ENCODE assay signal across 19 cellular contexts in the genomic region with DNA sequence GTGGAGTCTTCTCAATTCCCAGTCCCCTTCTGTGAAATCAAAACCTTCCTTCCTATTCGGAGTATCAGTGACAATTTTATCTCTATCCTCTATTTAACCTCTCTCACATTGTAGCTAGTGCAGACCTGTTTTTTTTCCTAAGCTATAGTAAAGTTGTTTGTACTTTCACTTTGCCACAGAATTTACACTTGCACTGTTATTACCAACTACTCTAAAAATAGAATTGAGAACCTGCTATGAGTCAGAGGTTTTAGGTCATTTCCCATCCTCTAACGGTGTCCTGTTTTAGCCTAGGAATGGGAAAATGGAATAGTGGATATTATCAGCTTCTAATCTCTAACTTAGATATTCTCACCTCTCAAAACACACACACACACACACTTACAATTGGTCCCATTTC.
DNase-seq lines count a peak whose midpoint lies in the region; ATAC-seq, FAIRE-seq and TF ChIP-seq lines count a peak whose summit lies in the region.
"Had no signal": no experiment of that assay in that cellular context is flagged by ENCODE, and none has a peak within 500 bp of the region (broad histone marks: within the 10 kb centered on the region; RNA-seq: fewer than 3 reads in every experiment).

No MANE protein-coding gene starts in this region.

- no peak for TF ChIP-seq CTCF in OCI-LY3 (IDR thresholded peaks at IDR 0.05; ENCODE audit: low read depth, low read length)
- no peak for TF ChIP-seq CTCF in fibroblast of villous mesenchyme (IDR thresholded peaks at IDR 0.05; ENCODE audit: insufficient read depth, low read depth, low read length)
- no peak for TF ChIP-seq CTCF in tibial artery (IDR thresholded peaks at IDR 0.05)

- no peak for DNase-seq in H54 (ENCODE audit: insufficient read length, low spot score)
- DNase-seq in fibroblast of villous mesenchyme (ENCODE audit: low read depth), result peak; percentile 5
- DNase-seq in tibial artery, result no peak
- no peak for DNase-seq in activated CD8-positive, alpha-beta memory T cell treated with anti-CD3 and anti-CD28 coated beads, Interleukin-2, amount 50 U/mL, for 4 hours
- no peak for DNase-seq in T-helper 2 cell
- DNase-seq: activated T-cell treated with anti-CD3 and anti-CD28 coated beads, Interleukin-2, amount 50 U/mL, for 24 hours; caudate nucleus; NCI-H1436 treated with DMSO at 0.1 percent for 48 hours; NCI-H524; spleen; stimulated activated naive CD8-positive, alpha-beta T cell treated with anti-CD3 and anti-CD28 coated beads, Interleukin-15, Interleukin-2, amounts not matched to agents 100 U/mL and 50 U/mL, for 24 hours had no signal

- no peak for TF ChIP-seq POLR2A in H54 (IDR thresholded peaks at IDR 0.05; ENCODE audit: low read depth, low read length)

- H3K9ac ChIP-seq in BLaER1, result no peak overlapping the region
- no peak overlapping the region for H3K9ac ChIP-seq in OCI-LY3 (ENCODE audit: low read length)
- H3K9ac ChIP-seq: parathyroid adenoma had no signal

- H3K4me2 ChIP-seq in BLaER1 (peak overlapping the region; percentile 9; the same call in 1 of the 2 replicates), OCI-LY3 (ENCODE audit: low read length) (peak overlapping the region; percentile 28)

- no peak for ATAC-seq in GM18511 (IDR thresholded peaks at IDR 0.05; ENCODE audit: unreplicated experiment)
- ATAC-seq: K562; stimulated activated naive CD8-positive, alpha-beta T cell treated with anti-CD3 and anti-CD28 coated beads, Interleukin-15, Interleukin-2, amounts not matched to agents 100 U/mL and 50 U/mL, for 24 hours had no signal

- H2AFZ ChIP-seq in OCI-LY3 (ENCODE audit: low read depth, low read length), result no peak overlapping the region
- H2AFZ ChIP-seq: parathyroid adenoma had no signal

- no peaks in the 10 kb centered on the region for H4K20me1 ChIP-seq in BLaER1
- H4K20me1 ChIP-seq in OCI-LY3 (ENCODE audit: insufficient read depth, low read length), result no peaks in the 10 kb centered on the region

- H3K4me3 ChIP-seq in BLaER1, result no peak overlapping the region
- no peak overlapping the region for H3K4me3 ChIP-seq in OCI-LY3 (ENCODE audit: low read length)
- no peak overlapping the region for H3K4me3 ChIP-seq in fibroblast of villous mesenchyme (ENCODE audit: low read depth, low read length)
- no peak overlapping the region for H3K4me3 ChIP-seq in tibial artery
- H3K4me3 ChIP-seq: HAP-1, K562, spleen, vagina had no signal

- intact Hi-C loops in tibial artery (cut with DNase I; ENCODE audit: low total_unique reads), result loop anchor here (10.0 kb wide), 1 partner anchor 96 kb away; no protein-coding TSS in a partner anchor

- H3K27ac ChIP-seq in BLaER1, result no peak overlapping the region
- no peak overlapping the region for H3K27ac ChIP-seq in OCI-LY3 (ENCODE audit: low read length)
- no peak overlapping the region for H3K27ac ChIP-seq in tibial artery
- H3K27ac ChIP-seq: parathyroid adenoma, vagina had no signal

- FAIRE-seq in H54 (lab: Jason Lieb, UNC), result peak; percentile 86
- FAIRE-seq: K562, keratinocyte had no signal

- H3K79me2 ChIP-seq in OCI-LY3 (ENCODE audit: low read length), result no peaks in the 10 kb centered on the region
- H3K79me2 ChIP-seq: parathyroid adenoma had no signal

- H3K9me3 ChIP-seq in BLaER1 (no peaks in the 10 kb centered on the region), OCI-LY3 (ENCODE audit: insufficient read depth, low read length) (no peaks in the 10 kb centered on the region), tibial artery (no peaks in the 10 kb centered on the region)
- H3K9me3 ChIP-seq: HAP-1, vagina had no signal

- H3K4me1 ChIP-seq in BLaER1, result peaks cover 6% of the 10 kb centered on the region; the same call in 1 of the 2 replicates
- peaks cover 8% of the 10 kb centered on the region for H3K4me1 ChIP-seq in OCI-LY3 (ENCODE audit: low read length)
- no peaks in the 10 kb centered on the region for H3K4me1 ChIP-seq in tibial artery
- H3K4me1 ChIP-seq: parathyroid adenoma, vagina had no signal

- H3K27me3 ChIP-seq in BLaER1 (no peaks in the 10 kb centered on the region), OCI-LY3 (ENCODE audit: low read depth, low read length) (no peaks in the 10 kb centered on the region), tibial artery (no peaks in the 10 kb centered on the region)
- H3K27me3 ChIP-seq: spleen, vagina had no signal

- H3K36me3 ChIP-seq in BLaER1, result no peaks in the 10 kb centered on the region
- H3K36me3 ChIP-seq in OCI-LY3 (replicated peaks; ENCODE audit: low read depth, low read length), result no peaks in the 10 kb centered on the region
- H3K36me3 ChIP-seq in tibial artery, result no peaks in the 10 kb centered on the region
- H3K36me3 ChIP-seq: HAP-1, spleen, vagina had no signal
